12 cellular contexts compared by ENCODE assay signal in genomic region chr13:97879646-97880297, GRCh38.
DNase-seq lines count a peak whose midpoint lies in the region; ATAC-seq and TF ChIP-seq lines count a peak whose summit lies in the region.
"Had no signal": no experiment of that assay in that cellular context is flagged by ENCODE, and none has a peak within 500 bp of the region (broad histone marks: within the 10 kb centered on the region; RNA-seq: fewer than 3 reads in every experiment).

No MANE protein-coding gene starts in this region.

- H3K4me3 ChIP-seq in brain microvascular endothelial cell (ENCODE audit: low read depth, low read length) = no peak overlapping the region
- no peak overlapping the region for H3K4me3 ChIP-seq in coronary artery
- H3K4me3 ChIP-seq in upper lobe of right lung = no peak overlapping the region
- H3K4me3 ChIP-seq: psoas muscle had no signal

- H3K27ac ChIP-seq in brain microvascular endothelial cell (peak overlapping the region; percentile 81), coronary artery (no peak overlapping the region), upper lobe of right lung (no peak overlapping the region)
- H3K27ac ChIP-seq: psoas muscle had no signal

- H3K27me3 ChIP-seq in brain microvascular endothelial cell (replicated peaks) = no peaks in the 10 kb centered on the region
- H3K27me3 ChIP-seq in upper lobe of right lung = peaks cover 7% of the 10 kb centered on the region

- no peaks in the 10 kb centered on the region for H3K9me3 ChIP-seq in upper lobe of right lung
- H3K9me3 ChIP-seq: psoas muscle had no signal

- ATAC-seq in upper lobe of right lung (no peak), HG02571 (IDR thresholded peaks at IDR 0.05; ENCODE audit: unreplicated experiment) (no peak)

- H3K4me1 ChIP-seq in upper lobe of right lung = no peaks in the 10 kb centered on the region
- H3K4me1 ChIP-seq: psoas muscle had no signal

- TF ChIP-seq CTCF in brain microvascular endothelial cell (IDR thresholded peaks at IDR 0.05; ENCODE audit: low read depth, low read length, missing control alignments) (no peak), coronary artery (IDR thresholded peaks at IDR 0.05) (no peak), upper lobe of right lung (IDR thresholded peaks at IDR 0.05) (no peak)

- in situ Hi-C loops in ACHN (cut with HindIII; ENCODE audit: low pct_ligation_motif_present, low pct_unique_long_range_greater_than_20kb, low sequenced_read_pairs) = no loop called here
- in situ Hi-C loops in brain microvascular endothelial cell (cut with HindIII; ENCODE audit: low pct_ligation_motif_present, low sequenced_read_pairs) = loop anchor here (25.0 kb wide), 1 partner anchor 533 kb away; no protein-coding TSS in a partner anchor

- intact Hi-C loops in upper lobe of right lung (cut with DNase I) = no loop called here

- DNase-seq in ACHN = peak; percentile 64
- DNase-seq in HS-5 (ENCODE audit: low read depth) = peak; percentile 68
- DNase-seq in brain microvascular endothelial cell = peak; percentile 82
- peak; percentile 89 for DNase-seq in iris pigment epithelial cell (ENCODE audit: low read depth)
- DNase-seq in coronary artery (ENCODE audit: low spot score) = no peak
- DNase-seq in upper lobe of right lung = no peak
- no peak for DNase-seq in AML-193 (lab: John Stamatoyannopoulos, UW)
- DNase-seq: activated T-cell treated with anti-CD3 and anti-CD28 coated beads for 4 hours; CD4-positive, CD25-positive, alpha-beta regulatory T cell; NCI-H524 treated with DMSO at 0.1 percent for 48 hours; psoas muscle had no signal

- no peaks in the 10 kb centered on the region for H3K36me3 ChIP-seq in brain microvascular endothelial cell (replicated peaks)
- H3K36me3 ChIP-seq in upper lobe of right lung = no peaks in the 10 kb centered on the region

Comparison
In these comparisons a context has a peak if more than half of its experiments do, and no peak if none do; other contexts are left out.
1. DNase-seq: peak in ACHN (single experiment), HS-5 (single experiment), brain microvascular endothelial cell (single experiment) and iris pigment epithelial cell (single experiment); none in coronary artery (single experiment), upper lobe of right lung (single experiment) and AML-193 (0 of 2).